In the genomic region with DNA sequence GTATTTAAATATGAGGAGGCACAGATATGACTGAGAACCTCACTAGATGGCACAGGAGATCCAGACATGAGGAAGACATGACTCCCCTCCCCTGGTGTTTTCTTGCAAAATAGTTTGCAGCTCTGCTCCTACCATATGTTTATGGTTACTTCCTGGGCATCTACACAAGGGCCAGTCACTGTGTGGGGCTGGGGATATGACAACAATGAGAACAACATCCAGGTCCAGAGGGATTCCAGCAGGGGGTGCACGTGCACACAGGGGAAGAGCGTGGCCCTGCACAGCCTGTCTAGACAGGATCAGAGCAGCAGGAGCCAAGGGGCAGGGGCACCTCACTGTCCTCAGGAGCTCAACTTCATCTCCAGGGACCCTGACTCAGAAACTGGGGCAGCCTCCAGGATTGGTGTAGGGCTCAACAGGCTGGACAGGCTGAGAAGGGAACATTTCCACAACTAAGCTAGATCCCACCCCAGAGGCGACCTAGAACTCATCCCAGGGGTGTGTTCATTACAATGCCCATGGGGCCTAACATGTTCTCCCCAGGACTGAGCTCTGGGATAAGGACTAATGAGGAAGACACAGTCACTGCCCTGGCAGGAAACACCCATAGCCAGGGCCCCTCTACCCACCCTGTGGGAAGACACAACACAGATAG, we compare ENCODE assay signal across 10 cellular contexts. TPM values are rescaled to one million over a fixed set of nuclear protein-coding genes. Genes with fewer than 3 reads are reported as not detected.
A peak's percentile ranks its signal among the peaks of the same experiment; 100 is the strongest.
DNase-seq lines count a peak whose midpoint lies in the region; TF ChIP-seq lines count a peak whose summit lies in the region.
"Not testable (repeated sequence)": the region's sequence is repeated elsewhere in the genome, so short reads cannot be mapped to it uniquely, and the experiment has no call there.
"Had no signal": no experiment of that assay in that cellular context is flagged by ENCODE, and none has a peak within 500 bp of the region (broad histone marks: within the 10 kb centered on the region; RNA-seq: fewer than 3 reads in every experiment).

No MANE protein-coding gene starts in this region.

- not testable (repeated sequence) for H3K27ac ChIP-seq in transverse colon

- DNase-seq in ELR (ENCODE audit: low read depth) (peak; percentile 38), M059J (ENCODE audit: low read depth) (peak; percentile 6), T follicular helper cell (ENCODE audit: low read depth) (peak; percentile 42), iris pigment epithelial cell (ENCODE audit: low read depth) (peak; percentile 31), transverse colon (peak; percentile 49)
- DNase-seq in activated CD8-positive, alpha-beta memory T cell treated with anti-CD3 and anti-CD28 coated beads, Interleukin-2, amount 50 U/mL, for 48 hours: peak; percentile 62
- DNase-seq in chondrocyte (ENCODE audit: low spot score): not testable (repeated sequence)
- DNase-seq in stimulated activated CD4-positive, alpha-beta T cell treated with anti-CD3 and anti-CD28 coated beads, Interleukin-12 subunit alpha, Interleukin-12 subunit beta, amount 100 ng/mL, for 24 hours (ENCODE audit: low read depth in 2 of 2): peak; percentile 5 to 39

- 44% methylated on average over 3 of the region's 3 CpGs; no CpG with 5 or more reads in 1 of the 2 donors for WGBS in transverse colon (ENCODE audit: low coverage in 1 of 2), 2 donors

- intact Hi-C loops in transverse colon (cut with DNase I; ENCODE audit: low total_unique reads): not testable (repeated sequence)

- H3K27me3 ChIP-seq in transverse colon: not testable (repeated sequence)

- not testable (repeated sequence) for H3K9me3 Mint-ChIP-seq in chondrocyte (ENCODE audit: low read depth)

- TF ChIP-seq CTCF in chondrocyte (IDR thresholded peaks at IDR 0.05) (peak; percentile 40), transverse colon (IDR thresholded peaks at IDR 0.05) (peak in 2 of 5 experiments; percentile 26 to 27)

- H3K36me3 Mint-ChIP-seq in chondrocyte (ENCODE audit: low read depth): not testable (repeated sequence)

- H3K4me1 Mint-ChIP-seq in chondrocyte (ENCODE audit: low read depth): not testable (repeated sequence)

- H3K27me3 Mint-ChIP-seq in chondrocyte (ENCODE audit: low read depth): peaks cover 13% of the 10 kb centered on the region

- TF ChIP-seq EP300 in transverse colon (IDR thresholded peaks at IDR 0.05; ENCODE audit: low read depth): not testable (repeated sequence)

- not testable (repeated sequence) for H3K27ac Mint-ChIP-seq in chondrocyte (ENCODE audit: unreplicated experiment)

- not testable (repeated sequence) for H3K9me3 ChIP-seq in transverse colon

- not testable (repeated sequence) for H3K4me3 Mint-ChIP-seq in chondrocyte (ENCODE audit: unreplicated experiment)

- H3K36me3 ChIP-seq in transverse colon: not testable (repeated sequence)

- H3K4me1 ChIP-seq in transverse colon: not testable (repeated sequence)

- TF ChIP-seq POLR2A in transverse colon (IDR thresholded peaks at IDR 0.05): not testable (repeated sequence)

- not testable (repeated sequence) for H3K4me3 ChIP-seq in transverse colon

- in situ Hi-C loops in transverse colon (cut with MboI; ENCODE audit: low pct_ligation_motif_present in 1 of 4, low pct_unique_long_range_greater_than_20kb in 1 of 4, low sequenced_read_pairs in 3 of 4): not testable (repeated sequence)

RNA-seq across cellular contexts. Expression of gene DRICH1, which starts 4.6 kb away (rescaled TPM):
- not detected in 2 replicates for total RNA-seq in M059J (2014; rRNA removed; shearing (Covaris generic))
- total RNA-seq in chondrocyte (not detected in 3 replicates), transverse colon (1 to 10 TPM in 1 of 4 donors, under 1 TPM in 2, not detected in 1; 0.48 to 7.8 (median 0.82) TPM)
- total RNA-seq: glomerular endothelial cell, H4 had no signal

RNA-seq across cellular contexts. Expression of gene IGLL1, which starts 47.4 kb away (rescaled TPM):
- not detected in 2 replicates for total RNA-seq in M059J (2014; rRNA removed; shearing (Covaris generic))
- total RNA-seq in chondrocyte: not detected in 3 replicates
- total RNA-seq in transverse colon: not detected
- total RNA-seq: glomerular endothelial cell, H4 had no signal
